In genomic region chr10:70597856-70598815, GRCh38 we compare ENCODE assay signal across 31 cellular contexts. TPM values are rescaled to one million over a fixed set of nuclear protein-coding genes. Genes with fewer than 3 reads are reported as not detected.
DNase-seq lines count a peak whose midpoint lies in the region; ATAC-seq, FAIRE-seq and TF ChIP-seq lines count a peak whose summit lies in the region.
"Had no signal": no experiment of that assay in that cellular context is flagged by ENCODE, and none has a peak within 500 bp of the region (broad histone marks: within the 10 kb centered on the region; RNA-seq: fewer than 3 reads in every experiment).

No MANE protein-coding gene starts in this region.

- H4K20me1 ChIP-seq in Loucy (ENCODE audit: insufficient read depth, low read length, poor library complexity, severe bottlenecking): peaks cover 15% of the 10 kb centered on the region

- H3K27me3 Mint-ChIP-seq in activated naive CD8-positive, alpha-beta T cell treated with anti-CD3 and anti-CD28 coated beads, Interleukin-2, amount 10 ng/mL, durations not matched to agents 7 days and 5 days: no peaks in the 10 kb centered on the region
- no peaks in the 10 kb centered on the region for H3K27me3 Mint-ChIP-seq in naive thymus-derived CD8-positive, alpha-beta T cell
- H3K27me3 Mint-ChIP-seq in stimulated activated naive CD8-positive, alpha-beta T cell treated with anti-CD3 and anti-CD28 coated beads, Interleukin-15, Interleukin-2, amounts not matched to agents 100 ng/mL and 50 ng/mL, for 24 hours: no peaks in the 10 kb centered on the region

- H2AFZ ChIP-seq in Loucy (ENCODE audit: low read length): no peak overlapping the region

- H3F3A ChIP-seq in Loucy (ENCODE audit: low read depth): no peaks in the 10 kb centered on the region

- H3K36me3 Mint-ChIP-seq in activated naive CD8-positive, alpha-beta T cell treated with anti-CD3 and anti-CD28 coated beads, Interleukin-2, amount 10 ng/mL, durations not matched to agents 7 days and 5 days: peaks cover 50% of the 10 kb centered on the region
- H3K36me3 Mint-ChIP-seq in naive thymus-derived CD8-positive, alpha-beta T cell: peaks cover 5 to 49% (median 29%) of the 10 kb centered on the region in 3 donors
- peaks cover 57% of the 10 kb centered on the region for H3K36me3 Mint-ChIP-seq in stimulated activated naive CD8-positive, alpha-beta T cell treated with anti-CD3 and anti-CD28 coated beads, Interleukin-15, Interleukin-2, amounts not matched to agents 100 ng/mL and 50 ng/mL, for 24 hours (ENCODE audit: low read depth)

- TF ChIP-seq CTCF in Loucy (conservative IDR thresholded peaks at IDR 0.05; ENCODE audit: low read length) (no peak), kidney (IDR thresholded peaks at IDR 0.05; ENCODE audit: borderline replicate concordance, extremely low read depth, insufficient read depth) (no peak)

- peaks cover 49% of the 10 kb centered on the region for H3K79me2 ChIP-seq in Loucy (ENCODE audit: insufficient read depth, low read length)

- H3K27ac Mint-ChIP-seq in activated naive CD8-positive, alpha-beta T cell treated with anti-CD3 and anti-CD28 coated beads, Interleukin-2, amount 10 ng/mL, durations not matched to agents 7 days and 5 days: no peak overlapping the region
- peak overlapping the region in 5 of 10 donors; percentile 44 to 89 (median 59) for H3K27ac Mint-ChIP-seq in naive thymus-derived CD8-positive, alpha-beta T cell
- H3K27ac Mint-ChIP-seq in stimulated activated naive CD8-positive, alpha-beta T cell treated with anti-CD3 and anti-CD28 coated beads, Interleukin-15, Interleukin-2, amounts not matched to agents 100 ng/mL and 50 ng/mL, for 24 hours: peak overlapping the region; percentile 52
- H3K27ac Mint-ChIP-seq: activated T-cell treated with anti-CD3 and anti-CD28 coated beads, Interleukin-2, amount 50 U/mL, for 72 hours had no signal

- H3K4me2 ChIP-seq in Loucy (ENCODE audit: low read depth, low read length, poor library complexity, severe bottlenecking): peak overlapping the region; percentile 10

- no peak for FAIRE-seq in kidney (lab: Jason Lieb, UNC)
- FAIRE-seq: HepG2 had no signal

- H3K27ac ChIP-seq in kidney (ENCODE audit: low read depth in 2 of 2, low read length in 2 of 2): no peak overlapping the region
- H3K27ac ChIP-seq: brain microvascular endothelial cell, C4-2B, gastrocnemius medialis, RWPE1, SJSA1, tibial artery had no signal

- intact Hi-C loops in kidney (cut with DNase I): no loop called here

- no peak for DNase-seq in activated naive CD8-positive, alpha-beta T cell treated with anti-CD3 and anti-CD28 coated beads, Interleukin-2, amount 10 ng/mL, durations not matched to agents 7 days and 5 days
- DNase-seq in naive thymus-derived CD8-positive, alpha-beta T cell: no peak
- no peak for DNase-seq in kidney
- no peak for DNase-seq in cerebellar cortex (ENCODE audit: low spot score)
- DNase-seq in NCI-H524 treated with DMSO at 0.1 percent for 48 hours (lab: John Stamatoyannopoulos, UW): no peak
- DNase-seq: activated CD4-positive, alpha-beta T cell treated with anti-CD3 and anti-CD28 coated beads for 48 hours; activated T-cell treated with anti-CD3 and anti-CD28 coated beads, Interleukin-2, amount 50 U/mL, for 72 hours; brain microvascular endothelial cell; gastrocnemius medialis; GDM1; HCEC 1CT; mucosa of descending colon; NCI-H187; OCI-M1; posterior cingulate gyrus; stimulated activated CD4-positive, alpha-beta T cell treated with anti-CD3 and anti-CD28 coated beads, Interleukin-1b, Interleukin-23, amount 100 ng/mL, for 48 hours; tibial artery had no signal

- peak overlapping the region; percentile 2 for H3K4me3 Mint-ChIP-seq in activated naive CD8-positive, alpha-beta T cell treated with anti-CD3 and anti-CD28 coated beads, Interleukin-2, amount 10 ng/mL, durations not matched to agents 7 days and 5 days
- H3K4me3 Mint-ChIP-seq in naive thymus-derived CD8-positive, alpha-beta T cell: peak overlapping the region in 6 of 10 donors; percentile 15 to 60 (median 41)
- H3K4me3 Mint-ChIP-seq in stimulated activated naive CD8-positive, alpha-beta T cell treated with anti-CD3 and anti-CD28 coated beads, Interleukin-15, Interleukin-2, amounts not matched to agents 100 ng/mL and 50 ng/mL, for 24 hours: peak overlapping the region; percentile 57
- H3K4me3 Mint-ChIP-seq: neural crest cell had no signal

- H3K4me3 ChIP-seq in Loucy (ENCODE audit: low read length, poor library complexity, severe bottlenecking) (no peak overlapping the region), kidney (ENCODE audit: low read length in 2 of 2) (no peak overlapping the region)
- H3K4me3 ChIP-seq: gastrocnemius medialis, mucosa of descending colon, SJSA1, tibial artery had no signal

- peaks cover 74% of the 10 kb centered on the region for H3K4me1 ChIP-seq in Loucy (ENCODE audit: insufficient read depth, low read length, poor library complexity, severe bottlenecking)
- no peaks in the 10 kb centered on the region for H3K4me1 ChIP-seq in kidney (ENCODE audit: control insufficient read depth in 1 of 2, insufficient read depth in 1 of 2, low read depth in 1 of 2, low read length in 2 of 2)
- H3K4me1 ChIP-seq: gastrocnemius medialis, SJSA1, tibial artery had no signal

- POLR2A ChIA-PET in activated naive CD8-positive, alpha-beta T cell treated with anti-CD3 and anti-CD28 coated beads, Interleukin-2, amount 10 ng/mL, durations not matched to agents 7 days and 5 days (lab: Charles Lee): interaction anchor here (0.6 to 1.0 kb wide), 4 partner anchors 13 to 139 kb away, joined by 3 to 4 read pairs (median 3); no protein-coding TSS in a partner anchor
- POLR2A ChIA-PET in naive thymus-derived CD8-positive, alpha-beta T cell (lab: Charles Lee): interaction anchor here (1.7 kb wide), 1 partner anchor 20 kb away, joined by 4 read pairs; no protein-coding TSS in a partner anchor

- no peaks in the 10 kb centered on the region for H3K9me2 ChIP-seq in Loucy (replicated peaks; ENCODE audit: low read depth, low read length)

- ATAC-seq in activated naive CD8-positive, alpha-beta T cell treated with anti-CD3 and anti-CD28 coated beads, Interleukin-2, amount 10 ng/mL, durations not matched to agents 7 days and 5 days (ENCODE audit: low read depth): no peak
- no peak for ATAC-seq in naive thymus-derived CD8-positive, alpha-beta T cell
- ATAC-seq: activated T-cell treated with anti-CD3 and anti-CD28 coated beads, Interleukin-2, amount 50 U/mL, for 72 hours; gastrocnemius medialis; HepG2; mucosa of descending colon; right cardiac atrium had no signal

- H3K9me3 ChIP-seq in Loucy (ENCODE audit: insufficient read depth, low read depth, low read length): no peaks in the 10 kb centered on the region
- H3K9me3 ChIP-seq in kidney (ENCODE audit: control insufficient read depth in 1 of 2, low read length in 2 of 2): no peaks in the 10 kb centered on the region
- H3K9me3 ChIP-seq: Caco-2, gastrocnemius medialis, mucosa of descending colon, SJSA1, tibial artery had no signal

- H3K9me3 Mint-ChIP-seq in activated naive CD8-positive, alpha-beta T cell treated with anti-CD3 and anti-CD28 coated beads, Interleukin-2, amount 10 ng/mL, durations not matched to agents 7 days and 5 days: no peaks in the 10 kb centered on the region
- H3K9me3 Mint-ChIP-seq in naive thymus-derived CD8-positive, alpha-beta T cell: no peaks in the 10 kb centered on the region
- no peaks in the 10 kb centered on the region for H3K9me3 Mint-ChIP-seq in stimulated activated naive CD8-positive, alpha-beta T cell treated with anti-CD3 and anti-CD28 coated beads, Interleukin-15, Interleukin-2, amounts not matched to agents 100 ng/mL and 50 ng/mL, for 24 hours
- H3K9me3 Mint-ChIP-seq: activated T-cell treated with anti-CD3 and anti-CD28 coated beads, Interleukin-2, amount 50 U/mL, for 72 hours; neural crest cell had no signal

- H3K27me3 ChIP-seq in Loucy (ENCODE audit: insufficient read depth, low read length, poor library complexity, severe bottlenecking): no peaks in the 10 kb centered on the region
- H3K27me3 ChIP-seq: brain microvascular endothelial cell, gastrocnemius medialis, SJSA1, tibial artery had no signal

- H3K9ac ChIP-seq in Loucy (ENCODE audit: low read depth, low read length, poor library complexity, severe bottlenecking) (peak overlapping the region; percentile 12), kidney (ENCODE audit: low read length in 2 of 2) (no peak overlapping the region)

- H3K4me1 Mint-ChIP-seq in activated naive CD8-positive, alpha-beta T cell treated with anti-CD3 and anti-CD28 coated beads, Interleukin-2, amount 10 ng/mL, durations not matched to agents 7 days and 5 days: peaks cover 51% of the 10 kb centered on the region
- peaks cover 34 to 88% (median 79%) of the 10 kb centered on the region in 4 donors for H3K4me1 Mint-ChIP-seq in naive thymus-derived CD8-positive, alpha-beta T cell
- H3K4me1 Mint-ChIP-seq in stimulated activated naive CD8-positive, alpha-beta T cell treated with anti-CD3 and anti-CD28 coated beads, Interleukin-15, Interleukin-2, amounts not matched to agents 100 ng/mL and 50 ng/mL, for 24 hours (ENCODE audit: low read depth): peaks cover 67% of the 10 kb centered on the region

- H3K36me3 ChIP-seq in Loucy (ENCODE audit: insufficient read depth, low read length) (no peaks in the 10 kb centered on the region; the same call in 1 of the 2 replicates), kidney (ENCODE audit: control insufficient read depth in 1 of 2, insufficient read depth in 2 of 2, low read length in 2 of 2) (no peaks in the 10 kb centered on the region)
- H3K36me3 ChIP-seq: brain microvascular endothelial cell, gastrocnemius medialis, SJSA1, tibial artery had no signal

RNA-seq across cellular contexts. Expression of gene PRF1, which starts 4.4 kb away (rescaled TPM):
- 100 to 1,000 TPM; 165 to 170 TPM for total RNA-seq in activated naive CD8-positive, alpha-beta T cell treated with anti-CD3 and anti-CD28 coated beads, Interleukin-2, amount 10 ng/mL, durations not matched to agents 7 days and 5 days
- total RNA-seq in naive thymus-derived CD8-positive, alpha-beta T cell: 10 to 100 TPM; 14.7 to 16.8 TPM
- polyA plus RNA-seq in naive thymus-derived CD8-positive, alpha-beta T cell: 100 to 1,000 TPM in 1 of 3 donors, 10 to 100 TPM in 2; 58.3 to 435 (median 84.3) TPM
- 8.8 TPM for total RNA-seq in kidney
- polyA plus RNA-seq in kidney (ENCODE audit: insufficient read depth, low read depth, low replicate concordance): 1.4 TPM
- total RNA-seq: chondrocyte, endothelial cell of umbilical vein, LHCN-M2, lung microvascular endothelial cell, NCI-H460, neural crest cell, SJSA1 had no signal
- polyA plus RNA-seq: endothelial cell of umbilical vein had no signal

Comparison
In these comparisons a context has a peak if more than half of its experiments do, and no peak if none do; other contexts are left out.
1. H3K4me3 Mint-ChIP-seq: peak in every context shown above with its lines; median percentile 57 in stimulated activated naive CD8-positive, alpha-beta T cell treated with anti-CD3 and anti-CD28 coated beads, Interleukin-15, Interleukin-2, amounts not matched to agents 100 ng/mL and 50 ng/mL, for 24 hours; 41 in naive thymus-derived CD8-positive, alpha-beta T cell; 2 in activated naive CD8-positive, alpha-beta T cell treated with anti-CD3 and anti-CD28 coated beads, Interleukin-2, amount 10 ng/mL, durations not matched to agents 7 days and 5 days.
2. RNA of gene PRF1, which starts 4.4 kb away (total RNA-seq): 165 to 170 TPM in activated naive CD8-positive, alpha-beta T cell treated with anti-CD3 and anti-CD28 coated beads, Interleukin-2, amount 10 ng/mL, durations not matched to agents 7 days and 5 days; 14.7 to 16.8 TPM in naive thymus-derived CD8-positive, alpha-beta T cell and 8.8 TPM in kidney (single experiment); every median in the first group is over 4 times any median in the second.